In genomic region chr14:73713804-73714655, GRCh38 we compare ENCODE assay signal across 8 cellular contexts. TPM values are rescaled to one million over a fixed set of nuclear protein-coding genes. Genes with fewer than 3 reads are reported as not detected.
DNase-seq lines count a peak whose midpoint lies in the region; ATAC-seq and TF ChIP-seq lines count a peak whose summit lies in the region.

Gene PNMA1, minus strand, starts transcription at chr14:73714384. Its CDS starts 745 bp downstream, at chr14:73713639.

- H4K8ac ChIP-seq in mesenchymal stem cell (ENCODE audit: low read length), result peak within 1 kb of the TSS; percentile 88

- peaks cover 15% of the 10 kb centered on the region for H3K36me3 ChIP-seq in CD4-positive, alpha-beta memory T cell (ENCODE audit: insufficient read depth, low read length)
- peaks cover 22 to 37% of the 10 kb centered on the region in 2 experiments for H3K36me3 ChIP-seq in mesenchymal stem cell (ENCODE audit: control insufficient read depth in 1 of 2, insufficient read depth in 2 of 2, low read depth in 1 of 2, low read length in 2 of 2)

- peaks cover 26% of the 10 kb centered on the region for H3K4me1 ChIP-seq in CD4-positive, alpha-beta memory T cell (ENCODE audit: insufficient read depth, low read length)
- peaks cover 20% of the 10 kb centered on the region for H3K4me1 ChIP-seq in mesenchymal stem cell (ENCODE audit: control insufficient read depth, insufficient read depth, low read depth, low read length)

- H3K18ac ChIP-seq in mesenchymal stem cell (ENCODE audit: low read depth in 1 of 2, low read length in 2 of 2), result peak within 1 kb of the TSS; percentile 97 to 99

- intact Hi-C loops in CD4-positive, alpha-beta memory T cell (cut with micrococcal nuclease), result loop anchor here (1.0 to 5.0 kb wide), 5 partner anchors 29 to 111 kb away; partner anchors contain the start of gene DNAL1

- peak within 1 kb of the TSS; percentile 80 for H3K27ac ChIP-seq in CD4-positive, alpha-beta memory T cell (ENCODE audit: low read depth, low read length)
- peak within 1 kb of the TSS; percentile 82 for H3K27ac ChIP-seq in mesenchymal stem cell (ENCODE audit: low read length, poor library complexity, severe bottlenecking)

- H3K36me3 Mint-ChIP-seq in CD4-positive, alpha-beta memory T cell, result peaks cover 5 to 43% of the 10 kb centered on the region in 2 donors
- peaks cover 53% of the 10 kb centered on the region for H3K36me3 Mint-ChIP-seq in effector memory CD8-positive, alpha-beta T cell (ENCODE audit: insufficient read depth)

- H2AK5ac ChIP-seq in mesenchymal stem cell (ENCODE audit: low read length, severe bottlenecking), result peak within 1 kb of the TSS; percentile 19

- peak; percentile 78 for ATAC-seq in effector memory CD8-positive, alpha-beta T cell (replicated peaks)

- no peak for TF ChIP-seq CTCF in GM20000 (IDR thresholded peaks at IDR 0.05; ENCODE audit: extremely low read depth, missing control alignments)

- peak within 1 kb of the TSS in 1 of 2 experiments; percentile 98 for H3K14ac ChIP-seq in mesenchymal stem cell (ENCODE audit: low read length in 2 of 2)

- H3K4me1 Mint-ChIP-seq in CD4-positive, alpha-beta memory T cell, result peaks cover 18 to 35% (median 24%) of the 10 kb centered on the region in 4 donors
- H3K4me1 Mint-ChIP-seq in effector memory CD8-positive, alpha-beta T cell (ENCODE audit: low read depth in 2 of 2), result peaks cover 21 to 34% of the 10 kb centered on the region in 2 donors

- H3K4me2 ChIP-seq in mesenchymal stem cell (ENCODE audit: low read length, poor library complexity, severe bottlenecking), result peak within 1 kb of the TSS; percentile 70

- under 1% methylated on average over 87 of the region's 113 CpGs for WGBS in mesenchymal stem cell

- H4K91ac ChIP-seq in mesenchymal stem cell (ENCODE audit: low read length), result peak within 1 kb of the TSS; percentile 87

- peak within 1 kb of the TSS in 1 of 2 experiments; percentile 75 for H2BK12ac ChIP-seq in mesenchymal stem cell (ENCODE audit: low read length in 2 of 2)

- peak within 1 kb of the TSS; percentile 89 to 100 (median 98) for H3K4me3 Mint-ChIP-seq in CD4-positive, alpha-beta memory T cell
- H3K4me3 Mint-ChIP-seq in effector memory CD8-positive, alpha-beta T cell, result peak within 1 kb of the TSS; percentile 90 to 95

- POLR2A ChIA-PET in CD4-positive, alpha-beta memory T cell (lab: Charles Lee; ENCODE audit: partially characterized antibody), result interaction anchor here (0.6 to 4.9 kb wide), 19 partner anchors 9 to 656 kb away, joined by 3 to 57 read pairs (median 7); partner anchors contain the start of genes ACOT2, ACOT4, ACOT6 and DNAL1

- H3K4ac ChIP-seq in mesenchymal stem cell (ENCODE audit: low read depth in 1 of 2, low read length in 2 of 2), result peak within 1 kb of the TSS; percentile 90 to 99

- H3K9me3 Mint-ChIP-seq in CD4-positive, alpha-beta memory T cell, result peaks cover 0 to 2% (median 0%) of the 10 kb centered on the region in 8 donors
- H3K9me3 Mint-ChIP-seq in effector memory CD8-positive, alpha-beta T cell, result no peaks in the 10 kb centered on the region

- H3K79me1 ChIP-seq in mesenchymal stem cell (replicated peaks; ENCODE audit: low read length, poor library complexity, severe bottlenecking), result peaks cover 12% of the 10 kb centered on the region

- no peaks in the 10 kb centered on the region for H3K27me3 Mint-ChIP-seq in CD4-positive, alpha-beta memory T cell
- H3K27me3 Mint-ChIP-seq in effector memory CD8-positive, alpha-beta T cell, result no peaks in the 10 kb centered on the region

- H3K9me3 ChIP-seq in CD4-positive, alpha-beta memory T cell (ENCODE audit: control insufficient read depth in 1 of 2, low read length in 2 of 2), result no peaks in the 10 kb centered on the region
- H3K9me3 ChIP-seq in mesenchymal stem cell (ENCODE audit: control insufficient read depth, low read length), result no peaks in the 10 kb centered on the region

- H2BK15ac ChIP-seq in mesenchymal stem cell (ENCODE audit: low read depth, poor library complexity, severe bottlenecking), result peak within 1 kb of the TSS; percentile 26

- H3K27ac Mint-ChIP-seq in CD4-positive, alpha-beta memory T cell, result peak within 1 kb of the TSS; percentile 89 to 99 (median 95)
- H3K27ac Mint-ChIP-seq in effector memory CD8-positive, alpha-beta T cell, result peak within 1 kb of the TSS; percentile 93 to 95

- H3K23ac ChIP-seq in mesenchymal stem cell (ENCODE audit: low read length in 2 of 2), result peak within 1 kb of the TSS in 1 of 2 experiments; percentile 91

- H3K9ac ChIP-seq in mesenchymal stem cell (ENCODE audit: low read length), result peak within 1 kb of the TSS; percentile 92

- H2BK120ac ChIP-seq in mesenchymal stem cell (ENCODE audit: low read depth, low read length), result peak within 1 kb of the TSS; percentile 87

- peak within 1 kb of the TSS; percentile 1 for H2AFZ ChIP-seq in mesenchymal stem cell (ENCODE audit: low read depth, low read length)

- peak within 1 kb of the TSS; percentile 92 to 96 for H3K4me3 ChIP-seq in CD4-positive, alpha-beta memory T cell (ENCODE audit: low read length in 2 of 2)
- peak within 1 kb of the TSS; percentile 74 to 91 for H3K4me3 ChIP-seq in mesenchymal stem cell (ENCODE audit: insufficient read depth in 1 of 2, low read depth in 1 of 2, low read length in 2 of 2)

- peak; percentile 84 to 87 (median 85) for DNase-seq in CD4-positive, alpha-beta memory T cell
- DNase-seq in GM20000 (ENCODE audit: low spot score), result peak; percentile 98
- peak; percentile 84 for DNase-seq in HT1080 (ENCODE audit: low read depth)
- peak; percentile 54 for DNase-seq in NOMO-1 treated with DMSO at 0.1 percent for 48 hours (lab: John Stamatoyannopoulos, UW; ENCODE audit: unreplicated experiment)
- peak; percentile 61 to 80 (median 73) for DNase-seq in activated CD8-positive, alpha-beta memory T cell treated with anti-CD3 and anti-CD28 coated beads for 48 hours (ENCODE audit: low read depth in 2 of 3, low spot score in 2 of 3)
- DNase-seq in effector memory CD8-positive, alpha-beta T cell, result peak; percentile 79 to 84 (median 80)
- DNase-seq in mesenchymal stem cell, result peak; percentile 85
- peak; percentile 78 for DNase-seq in stimulated activated CD8-positive, alpha-beta memory T cell treated with anti-CD3 and anti-CD28 coated beads, Interleukin-12 subunit alpha, Interleukin-12 subunit beta, amount 100 ng/mL, for 24 hours (ENCODE audit: extremely low read depth)

- CTCF ChIA-PET in CD4-positive, alpha-beta memory T cell (lab: Charles Lee; ENCODE audit: partially characterized antibody), result interaction anchor here (1.0 to 4.0 kb wide), 4 partner anchors 9 to 73 kb away, joined by 4 to 19 read pairs (median 9); no protein-coding TSS in a partner anchor

- no peaks in the 10 kb centered on the region for H3K27me3 ChIP-seq in CD4-positive, alpha-beta memory T cell (ENCODE audit: insufficient read depth, low read length)
- no peaks in the 10 kb centered on the region for H3K27me3 ChIP-seq in mesenchymal stem cell (ENCODE audit: control insufficient read depth in 1 of 2, insufficient read depth in 1 of 2, low read length in 2 of 2)

- peak within 1 kb of the TSS; percentile 83 for H2BK5ac ChIP-seq in mesenchymal stem cell (ENCODE audit: low read depth, low read length, poor library complexity, severe bottlenecking)

RNA-seq across cellular contexts. Expression of gene PNMA1, which starts in this region (rescaled TPM):
- total RNA-seq in CD4-positive, alpha-beta memory T cell, result 10 to 100 TPM; 53.3 to 59.3 TPM
- 10 to 100 TPM; 47.8 to 56.3 TPM for polyA plus RNA-seq in CD4-positive, alpha-beta memory T cell
- total RNA-seq in HT1080 (2014; rRNA removed; shearing (Covaris generic)), result 10.2 and 12.1 TPM in 2 replicates
- 44.2 and 45.3 TPM in 2 replicates for polyA plus RNA-seq in HT1080 (2015; cell fraction: cytosol; rRNA removed)
- polyA plus RNA-seq in HT1080 (2015; cell fraction: nucleus; rRNA removed), result 38.4 and 39.5 TPM in 2 replicates
- 53.1 TPM for polyA plus RNA-seq in mesenchymal stem cell (2013, experiment 1 of 2)
- polyA plus RNA-seq in mesenchymal stem cell (2013, experiment 2 of 2), result 53.5 TPM

Comparison
In these comparisons a context has a peak if more than half of its experiments do, and no peak if none do; other contexts are left out.
1. Peak in every context shown above with its lines: DNase-seq, ATAC-seq, H3K4me3 ChIP-seq and H3K27ac ChIP-seq.